11 cellular contexts compared by ENCODE assay signal in the genomic region with DNA sequence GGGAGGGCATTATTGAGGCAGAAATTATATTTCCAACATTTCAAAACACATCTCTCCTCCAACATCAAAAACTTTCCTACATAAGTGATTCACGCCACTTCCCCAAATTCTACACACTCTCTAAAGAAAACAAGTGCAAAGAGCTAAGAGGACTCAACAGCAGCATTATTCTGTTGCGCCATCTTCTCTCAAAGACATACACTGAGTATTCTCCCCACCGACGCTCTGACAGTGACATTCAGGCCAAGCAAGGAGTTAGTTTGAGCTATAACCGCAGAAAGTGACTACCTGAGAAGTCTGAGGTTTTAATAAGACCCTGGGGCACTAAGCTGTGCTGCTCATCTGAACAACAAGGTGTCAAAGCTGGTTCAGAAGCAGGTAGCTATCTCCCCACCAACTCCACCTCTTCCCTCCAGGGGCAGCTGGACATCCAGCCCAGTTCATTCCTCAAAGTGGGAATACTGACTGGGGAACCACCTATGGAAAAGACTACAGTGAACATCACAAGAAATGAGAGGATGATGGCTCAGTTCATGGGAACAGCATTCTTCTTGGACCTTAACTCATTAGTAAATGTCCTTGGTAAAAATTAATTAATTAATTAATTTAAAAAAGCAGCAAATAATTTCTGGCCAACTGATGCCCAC.
DNase-seq lines count a peak whose midpoint lies in the region; ATAC-seq and TF ChIP-seq lines count a peak whose summit lies in the region.
"Had no signal": no experiment of that assay in that cellular context is flagged by ENCODE, and none has a peak within 500 bp of the region (broad histone marks: within the 10 kb centered on the region; RNA-seq: fewer than 3 reads in every experiment).

No MANE protein-coding gene starts in this region.

- TF ChIP-seq CTCF in Caco-2 (IDR thresholded peaks at IDR 0.05; ENCODE audit: insufficient read depth in 1 of 2, low read depth in 1 of 2, low read length in 1 of 2, severe bottlenecking in 1 of 2, unreplicated experiment in 1 of 2): no peak
- no peak for TF ChIP-seq CTCF in OCI-LY1 (IDR thresholded peaks at IDR 0.05; ENCODE audit: low read length)
- TF ChIP-seq CTCF in type B pancreatic cell (conservative IDR thresholded peaks at IDR 0.05): no peak

- no peak overlapping the region for H2AFZ ChIP-seq in OCI-LY1 (ENCODE audit: low read length)

- peak; percentile 39 for ATAC-seq in GM19452 (IDR thresholded peaks at IDR 0.05; ENCODE audit: unreplicated experiment)
- ATAC-seq in HG03060 (IDR thresholded peaks at IDR 0.05; ENCODE audit: low read depth, unreplicated experiment): peak; percentile 32
- ATAC-seq: PC-3 had no signal

- CTCF ChIA-PET in Caco-2 (lab: Charles Lee): no interaction called here

- H3K27ac ChIP-seq in OCI-LY1 (ENCODE audit: low read depth, low read length, poor library complexity, severe bottlenecking): peak overlapping the region; percentile 84

- H3K79me2 ChIP-seq in OCI-LY1 (ENCODE audit: insufficient read depth, low read length): no peaks in the 10 kb centered on the region

- H3K4me3 ChIP-seq in Caco-2 (ENCODE audit: low read depth, low read length): no peak overlapping the region
- no peak overlapping the region for H3K4me3 ChIP-seq in OCI-LY1 (ENCODE audit: low read depth, low read length, poor library complexity, severe bottlenecking)

- no peak overlapping the region for H3K9ac ChIP-seq in OCI-LY1 (ENCODE audit: low read length)

- POLR2A ChIA-PET in Caco-2 (lab: Charles Lee): no interaction called here

- intact Hi-C loops in Caco-2 (cut with micrococcal nuclease; ENCODE audit: unreplicated experiment): no loop called here

- H3K27me3 Mint-ChIP-seq in Caco-2 (ENCODE audit: insufficient read depth, unreplicated experiment) (no peaks in the 10 kb centered on the region), type B pancreatic cell (no peaks in the 10 kb centered on the region)

- DNase-seq in Caco-2 (no peak), UCSD-AML1 (lab: John Stamatoyannopoulos, UW; ENCODE audit: unreplicated experiment) (no peak), HCEC 1CT (no peak), 8988T (no peak), type B pancreatic cell (ENCODE audit: extremely low spot score, unreplicated experiment) (no peak)
- DNase-seq: activated CD4-positive, alpha-beta T cell treated with anti-CD3 and anti-CD28 coated beads for 4 hours; aorta; PC-3 had no signal

- H3K36me3 Mint-ChIP-seq in Caco-2 (ENCODE audit: insufficient read depth, unreplicated experiment) (peaks cover 59% of the 10 kb centered on the region), type B pancreatic cell (peaks cover 60% of the 10 kb centered on the region)

- H3K27me3 ChIP-seq in Caco-2 (replicated peaks; ENCODE audit: control insufficient read depth, insufficient read depth, low read length): no peaks in the 10 kb centered on the region
- no peaks in the 10 kb centered on the region for H3K27me3 ChIP-seq in OCI-LY1 (ENCODE audit: insufficient read depth, low read length)

- no peaks in the 10 kb centered on the region for H4K20me1 ChIP-seq in OCI-LY1 (ENCODE audit: insufficient read depth, low read length)

- H3K4me1 Mint-ChIP-seq in Caco-2 (ENCODE audit: low read depth, unreplicated experiment): peaks cover 8% of the 10 kb centered on the region
- peaks cover 46% of the 10 kb centered on the region for H3K4me1 Mint-ChIP-seq in type B pancreatic cell (ENCODE audit: unreplicated experiment)

- no peaks in the 10 kb centered on the region for H3K9me2 ChIP-seq in OCI-LY1 (ENCODE audit: low read depth, low read length)

- H3K27ac Mint-ChIP-seq in Caco-2 (ENCODE audit: unreplicated experiment) (peak overlapping the region; percentile 75), type B pancreatic cell (no peak overlapping the region)

- H3K9me3 ChIP-seq in Caco-2 (no peaks in the 10 kb centered on the region), OCI-LY1 (ENCODE audit: low read length) (no peaks in the 10 kb centered on the region)

- 0 out of 2 replicates have a peak, but pooled peaks cover 5% of the 10 kb centered on the region for H3F3A ChIP-seq in OCI-LY1 (ENCODE audit: insufficient read depth, low read length)

- no peak overlapping the region for H3K4me2 ChIP-seq in OCI-LY1 (ENCODE audit: low read length)

- no TSS peak for BruUV-seq in Caco-2 (replicated peaks; lab: Mats Ljungman, UMichigan)

- H3K4me1 ChIP-seq in Caco-2: peaks cover 27% of the 10 kb centered on the region
- peaks cover 33% of the 10 kb centered on the region for H3K4me1 ChIP-seq in OCI-LY1 (ENCODE audit: insufficient read depth, low read length, severe bottlenecking)

- no peaks in the 10 kb centered on the region for H3K9me3 Mint-ChIP-seq in Caco-2 (ENCODE audit: unreplicated experiment)
- H3K9me3 Mint-ChIP-seq in type B pancreatic cell: peaks cover 4% of the 10 kb centered on the region

- no peak overlapping the region for H3K4me3 Mint-ChIP-seq in Caco-2 (ENCODE audit: unreplicated experiment)
- no peak overlapping the region for H3K4me3 Mint-ChIP-seq in type B pancreatic cell

- H3K36me3 ChIP-seq in Caco-2 (ENCODE audit: control insufficient read depth, insufficient read depth, low read length): no peaks in the 10 kb centered on the region
- H3K36me3 ChIP-seq in OCI-LY1 (ENCODE audit: insufficient read depth, low read length): peaks cover 96% of the 10 kb centered on the region
